In genomic region chr19:46435689-46436088, GRCh38 we compare ENCODE assay signal across 12 cellular contexts. TPM values are rescaled to one million over a fixed set of nuclear protein-coding genes. Genes with fewer than 3 reads are reported as not detected.
"Had no signal": no experiment of that assay in that cellular context is flagged by ENCODE, and none has a peak within 500 bp of the region (broad histone marks: within the 10 kb centered on the region; RNA-seq: fewer than 3 reads in every experiment).

No MANE protein-coding gene starts in this region.

RNA-seq across cellular contexts. Expression of gene PNMA8C, which starts 7.0 kb away (rescaled TPM):
- total RNA-seq: left lobe of liver; left ventricle myocardium inferior; lower leg skin; lung microvascular endothelial cell; mononuclear cell; naive thymus-derived CD4-positive, alpha-beta T cell; naive thymus-derived CD8-positive, alpha-beta T cell had no signal
- polyA plus RNA-seq: hepatocyte; keratinocyte; liver; mammary epithelial cell; naive thymus-derived CD4-positive, alpha-beta T cell; naive thymus-derived CD8-positive, alpha-beta T cell had no signal

RNA-seq across cellular contexts. Expression of gene CCDC8, which starts 22.3 kb away (rescaled TPM):
- total RNA-seq: mononuclear cell; naive thymus-derived CD4-positive, alpha-beta T cell; naive thymus-derived CD8-positive, alpha-beta T cell had no signal
- polyA plus RNA-seq: immature natural killer cell; naive thymus-derived CD4-positive, alpha-beta T cell; naive thymus-derived CD8-positive, alpha-beta T cell had no signal

RNA-seq across cellular contexts. Expression of gene PNMA8A, which starts 35.7 kb away (rescaled TPM):
- total RNA-seq: lung microvascular endothelial cell, mononuclear cell had no signal
- polyA plus RNA-seq: immature natural killer cell; naive thymus-derived CD4-positive, alpha-beta T cell; naive thymus-derived CD8-positive, alpha-beta T cell had no signal

RNA-seq across cellular contexts. Expression of gene PNMA8B, which starts 60.0 kb away (rescaled TPM):
- polyA plus RNA-seq: immature natural killer cell, keratinocyte had no signal
